Comparison of ENCODE assay signal across 2 cellular contexts in the genomic region with DNA sequence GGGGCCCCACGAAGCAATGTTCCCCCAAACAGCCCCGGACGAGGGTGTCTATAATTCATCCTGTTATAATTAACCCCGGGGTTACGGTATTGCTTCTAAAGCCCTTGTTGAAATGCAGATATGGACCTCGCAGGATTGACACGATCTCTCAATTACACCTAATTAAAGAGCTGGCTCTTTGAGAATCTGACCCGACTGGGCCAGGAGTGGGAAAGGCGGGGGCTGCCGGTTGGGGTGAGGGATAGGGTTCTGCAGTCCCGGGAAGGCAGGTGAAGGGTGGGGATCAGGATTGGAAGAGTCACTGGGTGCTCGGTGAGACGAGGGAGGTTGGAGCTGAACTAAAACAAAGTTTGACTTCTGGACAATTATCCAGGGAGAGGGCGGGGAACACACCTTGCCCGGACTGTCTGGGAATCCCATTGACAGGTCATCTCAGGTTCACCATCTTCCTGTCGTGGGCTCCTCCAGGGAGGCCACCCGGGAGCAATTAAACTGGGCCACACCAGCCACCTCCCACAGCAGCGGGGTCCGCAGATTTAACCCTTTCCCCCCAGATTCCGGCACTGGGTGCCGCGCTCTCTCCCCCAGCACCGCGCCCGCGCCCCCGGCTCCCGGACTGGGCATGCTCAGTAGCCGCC.
TF ChIP-seq lines count a peak whose summit lies in the region.

No MANE protein-coding gene starts in this region.

TF ChIP-seq in K562, 482 proteins besides CTCF, POLR2A, EP300 and RAD21:
- TF ChIP-seq, protein P1, sequence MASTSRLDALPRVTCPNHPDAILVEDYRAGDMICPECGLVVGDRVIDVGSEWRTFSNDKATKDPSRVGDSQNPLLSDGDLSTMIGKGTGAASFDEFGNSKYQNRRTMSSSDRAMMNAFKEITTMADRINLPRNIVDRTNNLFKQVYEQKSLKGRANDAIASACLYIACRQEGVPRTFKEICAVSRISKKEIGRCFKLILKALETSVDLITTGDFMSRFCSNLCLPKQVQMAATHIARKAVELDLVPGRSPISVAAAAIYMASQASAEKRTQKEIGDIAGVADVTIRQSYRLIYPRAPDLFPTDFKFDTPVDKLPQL (IDR thresholded peaks at IDR 0.05; ENCODE audit: extremely low read depth, insufficient read length) = no peak
- peak; percentile 48 for TF ChIP-seq HMGN3 (IDR thresholded peaks at IDR 0.05; ENCODE audit: borderline replicate concordance, extremely low read depth, insufficient read length, low read depth, low read length)
- no peak for TF ChIP-seq ZNF12 (CRISPR knock-in tag; IDR thresholded peaks at IDR 0.05)
- TF ChIP-seq NRF1 (conservative IDR thresholded peaks at IDR 0.05 in 1 of 2, IDR thresholded peaks at IDR 0.05 in 1 of 2) = peak in 1 of 2 experiments; percentile 31; a peak in 2 of 4 replicates
- no peak for TF ChIP-seq SETDB1 (IDR thresholded peaks at IDR 0.05; ENCODE audit: low read length)
TF ChIP-seq in K562: peak in this region for 2.

TF ChIP-seq in liver, 16 proteins besides CTCF, POLR2A, EP300 and RAD21:
- TF ChIP-seq RXRA (IDR thresholded peaks at IDR 0.05) = no peak
- TF ChIP-seq SP1 (IDR thresholded peaks at IDR 0.05) = no peak
- TF ChIP-seq, protein P2, sequence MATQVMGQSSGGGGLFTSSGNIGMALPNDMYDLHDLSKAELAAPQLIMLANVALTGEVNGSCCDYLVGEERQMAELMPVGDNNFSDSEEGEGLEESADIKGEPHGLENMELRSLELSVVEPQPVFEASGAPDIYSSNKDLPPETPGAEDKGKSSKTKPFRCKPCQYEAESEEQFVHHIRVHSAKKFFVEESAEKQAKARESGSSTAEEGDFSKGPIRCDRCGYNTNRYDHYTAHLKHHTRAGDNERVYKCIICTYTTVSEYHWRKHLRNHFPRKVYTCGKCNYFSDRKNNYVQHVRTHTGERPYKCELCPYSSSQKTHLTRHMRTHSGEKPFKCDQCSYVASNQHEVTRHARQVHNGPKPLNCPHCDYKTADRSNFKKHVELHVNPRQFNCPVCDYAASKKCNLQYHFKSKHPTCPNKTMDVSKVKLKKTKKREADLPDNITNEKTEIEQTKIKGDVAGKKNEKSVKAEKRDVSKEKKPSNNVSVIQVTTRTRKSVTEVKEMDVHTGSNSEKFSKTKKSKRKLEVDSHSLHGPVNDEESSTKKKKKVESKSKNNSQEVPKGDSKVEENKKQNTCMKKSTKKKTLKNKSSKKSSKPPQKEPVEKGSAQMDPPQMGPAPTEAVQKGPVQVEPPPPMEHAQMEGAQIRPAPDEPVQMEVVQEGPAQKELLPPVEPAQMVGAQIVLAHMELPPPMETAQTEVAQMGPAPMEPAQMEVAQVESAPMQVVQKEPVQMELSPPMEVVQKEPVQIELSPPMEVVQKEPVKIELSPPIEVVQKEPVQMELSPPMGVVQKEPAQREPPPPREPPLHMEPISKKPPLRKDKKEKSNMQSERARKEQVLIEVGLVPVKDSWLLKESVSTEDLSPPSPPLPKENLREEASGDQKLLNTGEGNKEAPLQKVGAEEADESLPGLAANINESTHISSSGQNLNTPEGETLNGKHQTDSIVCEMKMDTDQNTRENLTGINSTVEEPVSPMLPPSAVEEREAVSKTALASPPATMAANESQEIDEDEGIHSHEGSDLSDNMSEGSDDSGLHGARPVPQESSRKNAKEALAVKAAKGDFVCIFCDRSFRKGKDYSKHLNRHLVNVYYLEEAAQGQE (IDR thresholded peaks at IDR 0.05) = no peak
- TF ChIP-seq HNF4A (conservative IDR thresholded peaks at IDR 0.05) = no peak
- TF ChIP-seq TAF1 (conservative IDR thresholded peaks at IDR 0.05) = no peak
- no peak for TF ChIP-seq NR2F2 (IDR thresholded peaks at IDR 0.05)
- TF ChIP-seq FOXA2 (IDR thresholded peaks at IDR 0.05) = no peak
- no peak for TF ChIP-seq JUND (IDR thresholded peaks at IDR 0.05)
- TF ChIP-seq, protein P3, sequence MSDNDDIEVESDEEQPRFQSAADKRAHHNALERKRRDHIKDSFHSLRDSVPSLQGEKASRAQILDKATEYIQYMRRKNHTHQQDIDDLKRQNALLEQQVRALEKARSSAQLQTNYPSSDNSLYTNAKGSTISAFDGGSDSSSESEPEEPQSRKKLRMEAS (IDR thresholded peaks at IDR 0.05) = no peak
- TF ChIP-seq YY1 (IDR thresholded peaks at IDR 0.05) = no peak
